In the genomic region with DNA sequence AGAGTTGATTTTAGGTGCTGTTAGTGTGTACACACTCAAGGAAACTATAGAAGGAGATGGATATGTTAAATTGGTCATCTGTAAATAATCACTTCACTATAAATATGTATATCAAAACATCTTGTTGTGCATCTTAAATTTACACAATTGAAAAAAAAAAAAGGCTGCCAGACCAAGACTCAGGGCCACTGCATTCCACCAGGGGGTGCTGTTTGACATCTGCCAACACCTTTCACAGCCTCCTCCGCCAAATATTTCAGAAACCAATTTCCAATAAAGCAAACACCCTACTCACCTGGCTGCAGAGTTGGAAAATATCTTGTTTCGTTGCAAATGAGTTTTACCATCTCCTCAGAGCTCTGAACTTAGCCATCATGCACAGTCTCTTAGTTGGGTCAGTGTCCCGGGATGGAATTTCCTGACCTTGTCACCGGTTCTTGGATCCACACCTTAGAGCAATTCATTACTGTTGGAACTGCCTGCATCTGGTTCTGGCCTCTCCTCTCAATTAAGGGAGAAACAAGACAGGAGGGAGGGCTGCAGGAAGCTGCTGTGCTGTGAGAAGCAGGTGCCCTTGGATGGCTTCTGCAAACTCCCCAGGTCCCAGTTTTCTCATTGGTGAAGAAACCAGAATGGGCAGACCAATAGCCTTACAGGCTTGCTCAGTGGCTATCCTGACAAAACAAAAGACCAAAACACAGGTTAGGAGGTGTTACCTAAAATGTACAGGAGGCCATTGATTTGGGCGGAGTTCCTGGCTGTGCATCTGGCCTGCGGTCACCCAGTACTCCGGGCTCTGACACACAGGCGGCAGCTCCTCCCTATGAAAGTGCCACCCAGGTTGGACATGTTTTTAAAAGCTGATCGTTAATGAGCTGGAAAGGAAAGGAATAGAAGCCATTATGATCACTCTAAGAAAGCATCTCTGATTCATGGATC, we compare ENCODE assay signal across 8 cellular contexts.
DNase-seq lines count a peak whose midpoint lies in the region; ATAC-seq and TF ChIP-seq lines count a peak whose summit lies in the region.

No MANE protein-coding gene starts in this region.

- no peak overlapping the region for H3K4me3 ChIP-seq in GM12865 (ENCODE audit: low read depth, low read length)
- no peak overlapping the region for H3K4me3 ChIP-seq in dorsolateral prefrontal cortex

- TF ChIP-seq CTCF in GM12865 (IDR thresholded peaks at IDR 0.05; ENCODE audit: insufficient read depth, low read depth, low read length, missing control alignments) (peak; percentile 68), dorsolateral prefrontal cortex (IDR thresholded peaks at IDR 0.05 in 54 of 56, conservative IDR thresholded peaks at IDR 0.05 in 2 of 56; ENCODE audit: low read depth in 1 of 56, partially characterized antibody in 56 of 56) (peak; percentile 64 to 92 (median 82))

- CTCF ChIA-PET in activated CD4-positive, alpha-beta T cell treated with anti-CD3 and anti-CD28 coated beads for 36 hours (lab: Charles Lee): interaction anchor here (0.7 to 2.0 kb wide), 3 partner anchors 34 to 244 kb away, joined by 3 to 7 read pairs (median 3); no protein-coding TSS in a partner anchor

- H3K4me1 Mint-ChIP-seq in activated CD4-positive, alpha-beta T cell treated with anti-CD3 and anti-CD28 coated beads for 36 hours: peaks cover 23% of the 10 kb centered on the region

- H3K9me3 Mint-ChIP-seq in activated CD4-positive, alpha-beta T cell treated with anti-CD3 and anti-CD28 coated beads for 36 hours (ENCODE audit: low read depth): no peaks in the 10 kb centered on the region

- intact Hi-C loops in activated CD4-positive, alpha-beta T cell treated with anti-CD3 and anti-CD28 coated beads for 36 hours (cut with DNase I, micrococcal nuclease): loop anchor here (1.0 to 2.0 kb wide), 5 partner anchors 167 to 413 kb away; no protein-coding TSS in a partner anchor
- intact Hi-C loops in dorsolateral prefrontal cortex (cut with DNase I): loop anchor here (5.0 to 10.0 kb wide), 5 partner anchors 166 to 411 kb away; no protein-coding TSS in a partner anchor

- ATAC-seq in activated CD4-positive, alpha-beta T cell treated with anti-CD3 and anti-CD28 coated beads for 36 hours: no peak
- ATAC-seq in GM18502 (IDR thresholded peaks at IDR 0.05; ENCODE audit: poor library complexity, unreplicated experiment): no peak

- DNase-seq in GM12865 (ENCODE audit: low read depth) (peak; percentile 65), NCI-H2029 (lab: John Stamatoyannopoulos, UW) (peak; percentile 67), dorsolateral prefrontal cortex (peak in 6 of 10 donors; percentile 29 to 63 (median 46)), mucosa of gallbladder (ENCODE audit: low spot score) (peak; percentile 73), T1000 (lab: John Stamatoyannopoulos, UW) (no peak)
- DNase-seq in activated CD4-positive, alpha-beta T cell treated with anti-CD3 and anti-CD28 coated beads for 36 hours: peak; percentile 84
- peak; percentile 26 to 34 for DNase-seq in stimulated activated CD8-positive, alpha-beta memory T cell treated with anti-CD3 and anti-CD28 coated beads, Interleukin-7, amount 100 ng/mL, for 4 hours (ENCODE audit: low read depth in 2 of 2)

- no peak overlapping the region for H3K27ac ChIP-seq in dorsolateral prefrontal cortex

- POLR2A ChIA-PET in activated CD4-positive, alpha-beta T cell treated with anti-CD3 and anti-CD28 coated beads for 36 hours (lab: Charles Lee): no interaction called here

- no peak overlapping the region for H3K4me3 Mint-ChIP-seq in activated CD4-positive, alpha-beta T cell treated with anti-CD3 and anti-CD28 coated beads for 36 hours

- H3K27me3 Mint-ChIP-seq in activated CD4-positive, alpha-beta T cell treated with anti-CD3 and anti-CD28 coated beads for 36 hours: peaks cover 3% of the 10 kb centered on the region

- peaks cover 0 to 28% (median 0%) of the 10 kb centered on the region in 45 donors for H3K27me3 ChIP-seq in dorsolateral prefrontal cortex

- H3K27ac Mint-ChIP-seq in activated CD4-positive, alpha-beta T cell treated with anti-CD3 and anti-CD28 coated beads for 36 hours: no peak overlapping the region

- H3K36me3 Mint-ChIP-seq in activated CD4-positive, alpha-beta T cell treated with anti-CD3 and anti-CD28 coated beads for 36 hours (ENCODE audit: low read depth): no peaks in the 10 kb centered on the region
